Comparison of ENCODE assay signal across 1 cellular context in genomic region chr22:20786048-20786447, GRCh38.
A peak's percentile ranks its signal among the peaks of the same experiment; 100 is the strongest.
TF ChIP-seq lines count a peak whose summit lies in the region.

No MANE protein-coding gene starts in this region.

TF ChIP-seq in K562, 482 proteins besides CTCF, POLR2A, EP300 and RAD21:
- TF ChIP-seq TRIM25 (IDR thresholded peaks at IDR 0.05; ENCODE audit: borderline replicate concordance): no peak
- no peak for TF ChIP-seq ZNF311 (CRISPR knock-in tag; IDR thresholded peaks at IDR 0.05)
- peak; percentile 43; the same call in 1 of the 2 replicates for TF ChIP-seq ARID4B (CRISPR knock-in tag; IDR thresholded peaks at IDR 0.05)
- peak; percentile 22; the same call in 1 of the 2 replicates for TF ChIP-seq MAX (CRISPR knock-in tag; IDR thresholded peaks at IDR 0.05)
- TF ChIP-seq POLR2G (IDR thresholded peaks at IDR 0.05; ENCODE audit: low read depth, low read length): peak; percentile 39; the same call in 1 of the 2 replicates
- no peak for TF ChIP-seq ZZZ3 (IDR thresholded peaks at IDR 0.05)
- TF ChIP-seq ZKSCAN8 (CRISPR knock-in tag; IDR thresholded peaks at IDR 0.05): no peak
- 0 out of 2 replicates have a peak, but pooled peaks have one; percentile 75 for TF ChIP-seq SRSF3 (IDR thresholded peaks at IDR 0.05; ENCODE audit: insufficient read depth, low read length)
- no peak for TF ChIP-seq WHSC1 (IDR thresholded peaks at IDR 0.05; ENCODE audit: low read length)
- TF ChIP-seq NR4A1 (CRISPR knock-in tag; IDR thresholded peaks at IDR 0.05): 0 out of 2 replicates have a peak, but pooled peaks have one; percentile 60
- TF ChIP-seq NR4A1 (tag; IDR thresholded peaks at IDR 0.05): no peak
